ENCODE assay signal across 1 cellular context in the genomic region with DNA sequence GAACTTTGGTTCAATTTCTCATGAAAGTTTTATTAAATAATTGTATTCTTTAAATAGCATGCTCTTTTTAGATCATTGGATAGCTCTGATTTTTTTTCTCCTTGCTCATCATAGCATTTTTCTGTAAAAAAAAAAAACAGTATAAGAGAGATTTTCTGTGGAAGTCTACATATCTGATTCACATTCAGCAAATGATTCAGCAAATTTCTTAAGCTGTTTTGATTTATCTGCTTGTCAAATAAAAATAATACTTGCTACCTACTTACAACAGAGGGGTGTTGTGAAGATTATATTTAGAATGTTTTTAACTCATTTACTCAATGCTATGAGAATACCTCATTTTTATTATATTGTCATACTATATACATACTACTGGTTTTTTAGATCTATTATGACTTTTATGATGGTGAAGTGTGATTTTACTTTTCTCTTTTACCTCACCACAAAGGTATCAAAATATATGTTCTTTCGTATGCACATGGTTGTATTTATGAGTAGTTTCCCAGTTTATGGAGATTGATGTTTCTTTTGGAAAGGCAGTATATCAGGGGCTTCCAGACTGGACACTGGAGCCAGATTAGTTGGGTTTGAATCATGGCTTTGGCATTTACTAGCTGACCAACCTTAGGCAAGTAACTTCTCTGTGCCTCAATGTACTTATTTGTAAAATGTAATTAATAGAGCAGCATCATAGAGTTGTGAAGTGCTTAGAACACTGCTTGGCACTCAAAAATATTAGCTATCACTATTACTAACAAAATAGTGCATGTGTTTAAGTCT.
A peak's percentile ranks its signal among the peaks of the same experiment; 100 is the strongest.
TF ChIP-seq lines count a peak whose summit lies in the region.

No MANE protein-coding gene starts in this region.

TF ChIP-seq in K562, 482 proteins besides CTCF, POLR2A, EP300 and RAD21 (continued from another document):
- TF ChIP-seq, protein P1, sequence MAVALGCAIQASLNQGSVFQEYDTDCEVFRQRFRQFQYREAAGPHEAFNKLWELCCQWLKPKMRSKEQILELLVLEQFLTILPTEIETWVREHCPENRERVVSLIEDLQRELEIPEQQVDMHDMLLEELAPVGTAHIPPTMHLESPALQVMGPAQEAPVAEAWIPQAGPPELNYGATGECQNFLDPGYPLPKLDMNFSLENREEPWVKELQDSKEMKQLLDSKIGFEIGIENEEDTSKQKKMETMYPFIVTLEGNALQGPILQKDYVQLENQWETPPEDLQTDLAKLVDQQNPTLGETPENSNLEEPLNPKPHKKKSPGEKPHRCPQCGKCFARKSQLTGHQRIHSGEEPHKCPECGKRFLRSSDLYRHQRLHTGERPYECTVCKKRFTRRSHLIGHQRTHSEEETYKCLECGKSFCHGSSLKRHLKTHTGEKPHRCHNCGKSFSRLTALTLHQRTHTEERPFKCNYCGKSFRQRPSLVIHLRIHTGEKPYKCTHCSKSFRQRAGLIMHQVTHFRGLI (CRISPR knock-in tag; IDR thresholded peaks at IDR 0.05) = no peak
- peak; percentile 66 for TF ChIP-seq MEIS2 (IDR thresholded peaks at IDR 0.05; ENCODE audit: partially characterized antibody)
- peak; percentile 34; the same call in 1 of the 2 replicates for TF ChIP-seq NFE2L1 (tag; IDR thresholded peaks at IDR 0.05; ENCODE audit: borderline replicate concordance, low read depth)
- TF ChIP-seq, protein P2, sequence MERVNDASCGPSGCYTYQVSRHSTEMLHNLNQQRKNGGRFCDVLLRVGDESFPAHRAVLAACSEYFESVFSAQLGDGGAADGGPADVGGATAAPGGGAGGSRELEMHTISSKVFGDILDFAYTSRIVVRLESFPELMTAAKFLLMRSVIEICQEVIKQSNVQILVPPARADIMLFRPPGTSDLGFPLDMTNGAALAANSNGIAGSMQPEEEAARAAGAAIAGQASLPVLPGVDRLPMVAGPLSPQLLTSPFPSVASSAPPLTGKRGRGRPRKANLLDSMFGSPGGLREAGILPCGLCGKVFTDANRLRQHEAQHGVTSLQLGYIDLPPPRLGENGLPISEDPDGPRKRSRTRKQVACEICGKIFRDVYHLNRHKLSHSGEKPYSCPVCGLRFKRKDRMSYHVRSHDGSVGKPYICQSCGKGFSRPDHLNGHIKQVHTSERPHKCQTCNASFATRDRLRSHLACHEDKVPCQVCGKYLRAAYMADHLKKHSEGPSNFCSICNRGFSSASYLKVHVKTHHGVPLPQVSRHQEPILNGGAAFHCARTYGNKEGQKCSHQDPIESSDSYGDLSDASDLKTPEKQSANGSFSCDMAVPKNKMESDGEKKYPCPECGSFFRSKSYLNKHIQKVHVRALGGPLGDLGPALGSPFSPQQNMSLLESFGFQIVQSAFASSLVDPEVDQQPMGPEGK (CRISPR knock-in tag; IDR thresholded peaks at IDR 0.05; ENCODE audit: borderline replicate concordance) = no peak
